ENCODE assay signal across 24 cellular contexts in the genomic region with DNA sequence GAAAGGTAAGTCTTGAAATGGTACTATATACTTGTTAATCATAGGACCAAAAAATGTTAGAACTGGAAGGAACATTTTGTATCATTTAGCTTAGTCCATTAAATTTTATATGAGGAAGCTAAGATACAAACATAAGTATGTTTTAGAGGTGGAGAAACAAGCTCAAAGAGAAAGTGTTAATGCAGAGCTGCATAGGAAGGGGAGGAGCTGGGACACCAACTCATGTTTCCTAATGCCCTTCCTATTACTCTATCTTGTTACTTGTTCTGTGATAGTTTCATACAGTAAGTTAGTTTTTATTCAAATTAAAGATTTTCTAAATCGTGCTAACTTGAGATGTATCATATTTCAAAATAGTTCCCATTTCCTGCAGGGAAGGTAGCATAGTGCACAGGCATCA.
"Had no signal": no experiment of that assay in that cellular context is flagged by ENCODE, and none has a peak within 500 bp of the region (broad histone marks: within the 10 kb centered on the region; RNA-seq: fewer than 3 reads in every experiment).

No MANE protein-coding gene starts in this region.

- FAIRE-seq: endometrium had no signal

- H3K4me3 Mint-ChIP-seq: activated naive CD4-positive, alpha-beta T cell treated with anti-CD3 and anti-CD28 coated beads for 36 hours; activated T-cell treated with anti-CD3 and anti-CD28 coated beads, Interleukin-2, amount 50 U/mL, for 72 hours; naive thymus-derived CD8-positive, alpha-beta T cell; neural progenitor cell; stimulated activated naive B cell treated with anti-CD40 and anti-IgM and Interleukin-4, amounts not matched to agents 10 μg/mL and 1 μg/mL and 100 μg/mL, for 72 hours had no signal

- DNase-seq: activated CD4-positive, alpha-beta T cell treated with anti-CD3 and anti-CD28 coated beads for 4 hours; activated CD4-positive, alpha-beta T cell treated with anti-CD3 and anti-CD28 coated beads, Interleukin-2, amount 50 U/mL, for 48 hours; activated CD4-positive, CD25-positive, alpha-beta regulatory T cell; activated effector memory CD4-positive, alpha-beta T cell treated with Interleukin-2 at 50 U/mL for 16 hours; activated naive CD4-positive, alpha-beta T cell treated with anti-CD3 and anti-CD28 coated beads for 36 hours; activated T-cell treated with anti-CD3 and anti-CD28 coated beads, Interleukin-2, amount 50 U/mL, for 72 hours; anterior cingulate cortex; body of pancreas; effector CD4-positive, alpha-beta T cell; lower lobe of right lung; naive thymus-derived CD8-positive, alpha-beta T cell; retina; sigmoid colon; stimulated activated CD4-positive, alpha-beta T cell treated with anti-CD3 and anti-CD28 coated beads, Interleukin-2, amount 100 ng/mL, for 48 hours; stimulated activated CD8-positive, alpha-beta memory T cell treated with anti-CD3 and anti-CD28 coated beads, Interleukin-4, amount 100 ng/mL, for 48 hours; stimulated activated naive B cell treated with anti-CD40 and anti-IgM and Interleukin-4, amounts not matched to agents 10 μg/mL and 1 μg/mL and 100 μg/mL, for 72 hours; transverse colon; uterus had no signal

- H3K27me3 Mint-ChIP-seq: naive thymus-derived CD8-positive, alpha-beta T cell; progenitor cell of endocrine pancreas; stimulated activated naive B cell treated with anti-CD40 and anti-IgM and Interleukin-4, amounts not matched to agents 10 μg/mL and 1 μg/mL and 100 μg/mL, for 72 hours had no signal

- H3K36me3 ChIP-seq: uterus had no signal

- H3K27me3 ChIP-seq: body of pancreas, cardiac muscle cell, neural progenitor cell, sigmoid colon, transverse colon, uterus had no signal

- H3K9me3 ChIP-seq: body of pancreas, lower lobe of right lung, sigmoid colon, transverse colon, uterus had no signal

- H2AFZ ChIP-seq: neural progenitor cell had no signal

- H3K4me1 Mint-ChIP-seq: neural progenitor cell had no signal

- H3K4me3 ChIP-seq: body of pancreas, cardiac muscle cell, lower lobe of right lung, neural progenitor cell, sigmoid colon, smooth muscle cell, transverse colon, uterus had no signal

- H3K4me2 ChIP-seq: neural progenitor cell, smooth muscle cell had no signal

- H3K27ac ChIP-seq: body of pancreas, cardiac muscle cell, lower lobe of right lung, neural progenitor cell, sigmoid colon, transverse colon, uterus had no signal

- H3K9me3 Mint-ChIP-seq: activated naive CD4-positive, alpha-beta T cell treated with anti-CD3 and anti-CD28 coated beads for 36 hours; naive thymus-derived CD8-positive, alpha-beta T cell; neural progenitor cell had no signal

- H3K9ac ChIP-seq: neural progenitor cell had no signal

- ATAC-seq: activated T-cell treated with anti-CD3 and anti-CD28 coated beads, Interleukin-2, amount 50 U/mL, for 72 hours; body of pancreas; left lobe of liver; lower lobe of right lung; naive thymus-derived CD8-positive, alpha-beta T cell; stimulated activated naive B cell treated with anti-CD40 and anti-IgM and Interleukin-4, amounts not matched to agents 10 μg/mL and 1 μg/mL and 100 μg/mL, for 72 hours had no signal

- H3K4me1 ChIP-seq: body of pancreas, sigmoid colon, transverse colon, uterus had no signal

- H3K27ac Mint-ChIP-seq: activated naive CD4-positive, alpha-beta T cell treated with anti-CD3 and anti-CD28 coated beads for 36 hours; activated T-cell treated with anti-CD3 and anti-CD28 coated beads, Interleukin-2, amount 50 U/mL, for 72 hours; neural progenitor cell; progenitor cell of endocrine pancreas; stimulated activated naive B cell treated with anti-CD40 and anti-IgM and Interleukin-4, amounts not matched to agents 10 μg/mL and 1 μg/mL and 100 μg/mL, for 72 hours had no signal
